Comparison of ENCODE assay signal across 12 cellular contexts in the genomic region with DNA sequence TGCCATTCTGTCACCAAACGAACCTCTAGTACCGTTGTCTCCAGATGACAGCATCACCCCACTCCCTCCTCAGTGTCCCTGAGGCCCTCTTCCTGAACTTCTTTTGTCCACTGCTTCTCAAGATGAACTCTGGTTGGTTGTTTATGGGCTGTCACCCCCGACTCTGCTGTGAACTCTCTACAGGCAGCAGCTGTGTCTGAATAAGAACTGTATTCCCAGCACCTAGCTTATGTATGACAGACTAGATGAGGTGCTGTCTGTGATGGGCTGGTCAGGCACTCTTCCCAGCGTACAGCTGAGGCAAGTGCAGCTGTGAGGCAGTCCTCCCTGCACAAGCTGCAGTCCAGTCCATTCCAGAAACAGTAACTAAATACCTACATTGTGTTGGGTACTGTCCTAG.
"Had no signal": no experiment of that assay in that cellular context is flagged by ENCODE, and none has a peak within 500 bp of the region (broad histone marks: within the 10 kb centered on the region; RNA-seq: fewer than 3 reads in every experiment).

No MANE protein-coding gene starts in this region.

- H3K4me3 ChIP-seq: hepatocyte, stomach, thoracic aorta, vagina had no signal

- H3K36me3 ChIP-seq: stomach, thoracic aorta had no signal

- H3K27me3 ChIP-seq: hepatocyte, stomach, vagina had no signal

- ATAC-seq: natural killer cell had no signal

- H3K9me3 ChIP-seq: stomach, thoracic aorta, vagina had no signal

- H3K4me1 Mint-ChIP-seq: natural killer cell had no signal

- H2AFZ ChIP-seq: hepatocyte had no signal

- H3K9me3 Mint-ChIP-seq: activated CD4-positive, alpha-beta memory T cell treated with anti-CD3 and anti-CD28 coated beads for 36 hours; natural killer cell had no signal

- H3K79me2 ChIP-seq: hepatocyte had no signal

- DNase-seq: activated CD4-positive, alpha-beta memory T cell treated with anti-CD3 and anti-CD28 coated beads for 36 hours; caudate nucleus; cortex of kidney; effector CD8-positive, alpha-beta T cell; natural killer cell; stimulated activated CD4-positive, alpha-beta T cell treated with anti-CD3 and anti-CD28 coated beads, Interleukin-4, amount 100 ng/mL, for 4 hours; stomach; T-helper 9 cell had no signal

- H3K36me3 Mint-ChIP-seq: activated CD4-positive, alpha-beta memory T cell treated with anti-CD3 and anti-CD28 coated beads for 36 hours; natural killer cell had no signal

- H3K4me3 Mint-ChIP-seq: activated CD4-positive, alpha-beta memory T cell treated with anti-CD3 and anti-CD28 coated beads for 36 hours; natural killer cell had no signal

- H3K27ac ChIP-seq: epithelial cell of prostate, hepatocyte, vagina had no signal

- H3K27ac Mint-ChIP-seq: activated CD4-positive, alpha-beta memory T cell treated with anti-CD3 and anti-CD28 coated beads for 36 hours; natural killer cell had no signal

- H3K4me2 ChIP-seq: hepatocyte had no signal
